In the genomic region with DNA sequence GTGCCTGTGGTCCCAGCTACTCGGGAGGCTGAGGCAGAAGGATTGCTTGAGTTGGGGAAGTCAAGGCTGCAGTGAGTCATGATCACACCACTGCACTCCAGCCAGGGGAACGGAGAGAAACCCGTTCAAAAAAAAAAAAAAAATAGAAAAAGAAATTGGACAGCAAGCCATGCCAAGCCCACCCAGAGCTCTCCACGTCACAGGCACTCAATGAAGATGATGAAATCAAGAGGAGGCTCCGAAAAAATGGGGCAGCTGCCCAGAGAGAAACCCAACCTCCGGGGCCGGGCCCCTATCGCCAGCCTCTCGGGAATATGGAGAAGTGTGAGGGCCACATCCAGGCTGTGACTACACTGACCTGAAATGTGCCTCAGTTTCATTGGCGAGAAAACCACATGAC, we compare ENCODE assay signal across 15 cellular contexts. TPM values are rescaled to one million over a fixed set of nuclear protein-coding genes. Genes with fewer than 3 reads are reported as not detected.
DNase-seq lines count a peak whose midpoint lies in the region; ATAC-seq, FAIRE-seq and TF ChIP-seq lines count a peak whose summit lies in the region.
"Had no signal": no experiment of that assay in that cellular context is flagged by ENCODE, and none has a peak within 500 bp of the region (broad histone marks: within the 10 kb centered on the region; RNA-seq: fewer than 3 reads in every experiment).

No MANE protein-coding gene starts in this region.

- peaks cover 0 to 8% of the 10 kb centered on the region in 2 experiments; a peak in 2 of 4 replicates for H3K79me1 ChIP-seq in IMR-90 (ENCODE audit: low read depth in 1 of 2, low read length in 2 of 2)

- FAIRE-seq in astrocyte (lab: Jason Lieb, UNC) = no peak
- FAIRE-seq: keratinocyte had no signal

- in situ Hi-C loops in IMR-90 (cut with MboI; ENCODE audit: low sequenced_read_pairs) = loop anchor here (10.0 kb wide), 1 partner anchor 108 kb away; no protein-coding TSS in a partner anchor

- intact Hi-C loops in IMR-90 (cut with micrococcal nuclease) (loop anchor here (5.0 to 10.0 kb wide), 2 partner anchors 225 to 408 kb away; partner anchors contain the start of gene ERCC3), right cardiac atrium (cut with DNase I) (loop anchor here in 1 of 4 donors (10.0 kb wide), 1 partner anchor 108 kb away; no protein-coding TSS in a partner anchor)

- no peak overlapping the region for H3K4me2 ChIP-seq in IMR-90 (ENCODE audit: low read depth, low read length)
- H3K4me2 ChIP-seq in astrocyte (ENCODE audit: low read length) = no peak overlapping the region

- no peaks in the 10 kb centered on the region for H3K79me2 ChIP-seq in astrocyte (ENCODE audit: insufficient read depth, low read length)

- no TSS peak for BruUV-seq in IMR-90 (replicated peaks; lab: Mats Ljungman, UMichigan)

- H3K4me3 ChIP-seq in IMR-90 (ENCODE audit: insufficient read depth, low read depth, low read length) (no peak overlapping the region), astrocyte (ENCODE audit: insufficient read depth, low read depth, low read length) (no peak overlapping the region), right cardiac atrium (ENCODE audit: low read length) (no peak overlapping the region), subcutaneous abdominal adipose tissue (ENCODE audit: low read depth in 1 of 5, low read length in 5 of 5) (no peak overlapping the region)

- no peak overlapping the region for H2AK9ac ChIP-seq in IMR-90 (replicated peaks; ENCODE audit: low read depth, low read length, poor library complexity)

- WGBS in IMR-90 (ENCODE audit: extremely low coverage in 2 of 2, insufficient read length in 1 of 2), 2 experiments = no CpG with 5 or more reads among the region's 10 CpGs
- WGBS in right cardiac atrium = 58% methylated on average over 10 of the region's 10 CpGs

- peaks cover 9% of the 10 kb centered on the region for H3K36me3 Mint-ChIP-seq in astrocyte (ENCODE audit: low read depth, unreplicated experiment)

- H4K8ac ChIP-seq in IMR-90 (ENCODE audit: low read depth in 2 of 2, low read length in 2 of 2) = no peak overlapping the region

- H3K4me1 Mint-ChIP-seq in astrocyte (ENCODE audit: low read depth, unreplicated experiment) = peaks cover 15% of the 10 kb centered on the region

- TF ChIP-seq RAD21 in IMR-90 (IDR thresholded peaks at IDR 0.05; ENCODE audit: low read length) = no peak

- dilution Hi-C loops in IMR-90 (cut with HindIII; ENCODE audit: low sequenced_read_pairs, unreplicated experiment) = no loop called here

- 0 out of 2 replicates have a peak overlapping the region, but pooled peaks have one; percentile 48 for H3K14ac ChIP-seq in IMR-90 (replicated peaks; ENCODE audit: low read depth, low read length)

- no peak overlapping the region for H2BK15ac ChIP-seq in IMR-90 (ENCODE audit: low read depth, low read length)

- 0 out of 2 replicates have a peak overlapping the region, but pooled peaks have one; percentile 16 for H2BK20ac ChIP-seq in IMR-90 (ENCODE audit: low read depth, low read length)

- CTCF ChIA-PET in IMR-90 (lab: Yijun Ruan, JAX) = no interaction called here
- CTCF ChIA-PET in GM10248 (lab: Yijun Ruan, JAX) = interaction anchor here (1.1 to 7.8 kb wide), 3 partner anchors 12 to 47 kb away, joined by 6 to 77 read pairs (median 18); no protein-coding TSS in a partner anchor

- H4K5ac ChIP-seq in IMR-90 (ENCODE audit: low read depth, low read length) = no peak overlapping the region

- no peaks in the 10 kb centered on the region for H3K9me3 Mint-ChIP-seq in astrocyte (ENCODE audit: unreplicated experiment)
- H3K9me3 Mint-ChIP-seq: activated naive CD4-positive, alpha-beta T cell treated with anti-CD3 and anti-CD28 coated beads, Interleukin-2, amount 10 ng/mL, durations not matched to agents 7 days and 5 days had no signal

- no peak for ATAC-seq in IMR-90 (ENCODE audit: low read depth)
- ATAC-seq in right cardiac atrium = peak; percentile 32 to 54
- no peak for ATAC-seq in HG02571 (IDR thresholded peaks at IDR 0.05; ENCODE audit: unreplicated experiment)

- H3K36me3 ChIP-seq in IMR-90 (ENCODE audit: control insufficient read depth, insufficient read depth, low read length) = peaks cover 30% of the 10 kb centered on the region
- no peaks in the 10 kb centered on the region for H3K36me3 ChIP-seq in astrocyte (ENCODE audit: insufficient read depth, low read length)
- peaks cover 3 to 54% (median 41%) of the 10 kb centered on the region in 5 donors for H3K36me3 ChIP-seq in subcutaneous abdominal adipose tissue (ENCODE audit: control insufficient read depth in 5 of 5, insufficient read depth in 5 of 5, low read length in 5 of 5)

- TF ChIP-seq POLR2A in IMR-90 (IDR thresholded peaks at IDR 0.05; ENCODE audit: low read depth, low read length) = no peak

- peak overlapping the region; percentile 15; the same call in 1 of the 2 replicates for H4K91ac ChIP-seq in IMR-90 (ENCODE audit: insufficient read depth, low read depth, low read length)

- H3K4me1 ChIP-seq in IMR-90 (ENCODE audit: control insufficient read depth, insufficient read depth, low read length) = peaks cover 16% of the 10 kb centered on the region
- H3K4me1 ChIP-seq in astrocyte (ENCODE audit: insufficient read depth, low read length) = peaks cover 28% of the 10 kb centered on the region
- H3K4me1 ChIP-seq in right cardiac atrium (ENCODE audit: control insufficient read depth, insufficient read depth, low read length) = peaks cover 3% of the 10 kb centered on the region
- peaks cover 7 to 60% (median 46%) of the 10 kb centered on the region in 5 donors for H3K4me1 ChIP-seq in subcutaneous abdominal adipose tissue (ENCODE audit: control insufficient read depth in 5 of 5, insufficient read depth in 5 of 5, low read length in 5 of 5)

- peak overlapping the region; percentile 18 for H3K27ac Mint-ChIP-seq in astrocyte (ENCODE audit: unreplicated experiment)
- H3K27ac Mint-ChIP-seq: activated naive CD4-positive, alpha-beta T cell treated with anti-CD3 and anti-CD28 coated beads, Interleukin-2, amount 10 ng/mL, durations not matched to agents 7 days and 5 days had no signal

- H3K27ac ChIP-seq in IMR-90 (ENCODE audit: insufficient read depth, low read length) (no peak overlapping the region), astrocyte (ENCODE audit: low read depth, low read length) (no peak overlapping the region), right cardiac atrium (ENCODE audit: low read length) (no peak overlapping the region), subcutaneous abdominal adipose tissue (ENCODE audit: low read depth, low read length) (peak overlapping the region; percentile 69)

- H3K18ac ChIP-seq in IMR-90 (ENCODE audit: low read depth, low read length) = no peak overlapping the region

- H4K20me1 ChIP-seq in IMR-90 (ENCODE audit: insufficient read depth, low read length) (peaks cover 9% of the 10 kb centered on the region), astrocyte (ENCODE audit: insufficient read depth, low read length) (peaks cover 8% of the 10 kb centered on the region)

- peak overlapping the region; percentile 98; the same call in 1 of the 2 replicates for H2AK5ac ChIP-seq in IMR-90 (ENCODE audit: low read depth, low read length)

- H3K9me3 ChIP-seq in IMR-90 (ENCODE audit: control insufficient read depth, insufficient read depth, low read length) = no peaks in the 10 kb centered on the region
- no peaks in the 10 kb centered on the region for H3K9me3 ChIP-seq in astrocyte (ENCODE audit: insufficient read depth, low read depth, low read length)
- no peaks in the 10 kb centered on the region for H3K9me3 ChIP-seq in right cardiac atrium (ENCODE audit: control insufficient read depth, low read length)
- H3K9me3 ChIP-seq in subcutaneous abdominal adipose tissue (ENCODE audit: control insufficient read depth in 5 of 5, low read length in 5 of 5) = no peaks in the 10 kb centered on the region

- no peak overlapping the region for H3K56ac ChIP-seq in IMR-90 (ENCODE audit: extremely low read depth, insufficient read depth, low read length)

- POLR2A ChIA-PET in IMR-90 (lab: Charles Lee; ENCODE audit: unreplicated experiment) = no interaction called here
- POLR2A ChIA-PET in GM10248 (lab: Yijun Ruan, JAX) = no interaction called here

- H2AFZ ChIP-seq in IMR-90 (replicated peaks; ENCODE audit: low read length, poor library complexity) = no peak overlapping the region
- H2AFZ ChIP-seq in astrocyte (ENCODE audit: low read depth, low read length) = no peak overlapping the region

- H3K23ac ChIP-seq in IMR-90 (ENCODE audit: low read depth, low read length) = no peak overlapping the region

- peak; percentile 23 for DNase-seq in IMR-90
- no peak for DNase-seq in astrocyte (ENCODE audit: low read depth)
- DNase-seq in right cardiac atrium = peak; percentile 87 to 92 (median 90)
- DNase-seq in GM10248 (ENCODE audit: extremely low spot score) = no peak
- DNase-seq in NCI-H526 treated with DMSO at 0.1 percent for 48 hours (lab: John Stamatoyannopoulos, UW) = no peak
- no peak for DNase-seq in NCI-H1436 (lab: John Stamatoyannopoulos, UW)
- DNase-seq: activated CD4-positive, alpha-beta T cell treated with anti-CD3 and anti-CD28 coated beads for 4 hours; activated naive CD4-positive, alpha-beta T cell treated with anti-CD3 and anti-CD28 coated beads, Interleukin-2, amount 10 ng/mL, durations not matched to agents 7 days and 5 days; DND-41; NCI-H2227 treated with DMSO at 0.1 percent for 48 hours; SHP77; stimulated activated CD4-positive, alpha-beta T cell treated with anti-CD3 and anti-CD28 coated beads, Interleukin-2, amount 100 ng/mL, for 48 hours had no signal

- H3K27me3 ChIP-seq in IMR-90 (ENCODE audit: control insufficient read depth, insufficient read depth, low read length) (no peaks in the 10 kb centered on the region), astrocyte (ENCODE audit: insufficient read depth, low read length) (no peaks in the 10 kb centered on the region), right cardiac atrium (ENCODE audit: control insufficient read depth, insufficient read depth) (no peaks in the 10 kb centered on the region), subcutaneous abdominal adipose tissue (ENCODE audit: control insufficient read depth in 5 of 5, insufficient read depth in 4 of 5, low read length in 5 of 5) (peaks cover 0 to 2% (median 0%) of the 10 kb centered on the region in 5 donors)

- no peak overlapping the region for H3K9ac ChIP-seq in IMR-90 (ENCODE audit: low read depth, low read length)
- no peak overlapping the region for H3K9ac ChIP-seq in astrocyte (ENCODE audit: low read length)
- H3K9ac ChIP-seq in subcutaneous abdominal adipose tissue (ENCODE audit: low read length in 5 of 5) = peak overlapping the region in 3 of 5 donors; percentile 21 to 43 (median 37)

- H3K4ac ChIP-seq in IMR-90 (ENCODE audit: low read depth, low read length) = 0 out of 2 replicates have a peak overlapping the region, but pooled peaks have one; percentile 39

- H3K27me3 Mint-ChIP-seq in astrocyte (ENCODE audit: low read depth, unreplicated experiment) = no peaks in the 10 kb centered on the region
- H3K27me3 Mint-ChIP-seq: activated naive CD4-positive, alpha-beta T cell treated with anti-CD3 and anti-CD28 coated beads, Interleukin-2, amount 10 ng/mL, durations not matched to agents 7 days and 5 days had no signal

- TF ChIP-seq CTCF in IMR-90 (conservative IDR thresholded peaks at IDR 0.05; ENCODE audit: low read depth, low read length) = no peak
- no peak for TF ChIP-seq CTCF in astrocyte (IDR thresholded peaks at IDR 0.05; ENCODE audit: insufficient read depth, low read depth, low read length)
- TF ChIP-seq CTCF in GM10248 (IDR thresholded peaks at IDR 0.05; ENCODE audit: control extremely low read depth, extremely low read depth, low read depth, missing control alignments) = no peak

- no peak overlapping the region for H3K4me3 Mint-ChIP-seq in astrocyte (ENCODE audit: unreplicated experiment)
- H3K4me3 Mint-ChIP-seq: activated naive CD4-positive, alpha-beta T cell treated with anti-CD3 and anti-CD28 coated beads, Interleukin-2, amount 10 ng/mL, durations not matched to agents 7 days and 5 days had no signal

- no peak overlapping the region for H2BK5ac ChIP-seq in IMR-90 (ENCODE audit: low read depth, low read length, poor library complexity, severe bottlenecking)

- peaks cover 12% of the 10 kb centered on the region for H3K9me1 ChIP-seq in IMR-90 (ENCODE audit: insufficient read depth, low read length)

- peak overlapping the region; percentile 27; the same call in 1 of the 2 replicates for H2BK120ac ChIP-seq in IMR-90 (ENCODE audit: low read depth, low read length)

RNA-seq across cellular contexts. Expression of gene BIN1, which starts 40.0 kb away (rescaled TPM):
- total RNA-seq in IMR-90 (2012; rRNA removed) = 18.1 and 19.7 TPM in 2 replicates
- 25.7 and 26.4 TPM in 2 replicates for polyA plus RNA-seq in IMR-90 (2012; rRNA removed)
- polyA plus RNA-seq in IMR-90 (2012; cell fraction: cytosol; rRNA removed) = 18.6 and 33.9 TPM in 2 replicates
- 48.9 and 50.9 TPM in 2 replicates for polyA plus RNA-seq in IMR-90 (2012; cell fraction: nucleus; rRNA removed; ENCODE audit: low replicate concordance)
- total RNA-seq in astrocyte = 50.2 and 51.0 TPM in 2 replicates
- 10 to 100 TPM in 3 of 4 donors, 1 to 10 TPM in 1; 6.6 to 12.0 (median 10.4) TPM for total RNA-seq in right cardiac atrium
- polyA plus RNA-seq in right cardiac atrium = 5.9 TPM

Comparison
In these comparisons a context has a peak if more than half of its experiments do, and no peak if none do; other contexts are left out.
1. ATAC-seq: peak in right cardiac atrium (2 of 2); none in IMR-90 (single experiment) and HG02571 (single experiment).
2. DNase-seq: peak in IMR-90 (single experiment) and right cardiac atrium (3 of 3); none in astrocyte (single experiment), GM10248 (single experiment), NCI-H526 treated with DMSO at 0.1 percent for 48 hours (single experiment) and NCI-H1436 (single experiment).
3. H3K9ac ChIP-seq: peak in subcutaneous abdominal adipose tissue (3 of 5); none in IMR-90 (single experiment) and astrocyte (single experiment).